ENCODE assay signal across 1 cellular context in the genomic region with DNA sequence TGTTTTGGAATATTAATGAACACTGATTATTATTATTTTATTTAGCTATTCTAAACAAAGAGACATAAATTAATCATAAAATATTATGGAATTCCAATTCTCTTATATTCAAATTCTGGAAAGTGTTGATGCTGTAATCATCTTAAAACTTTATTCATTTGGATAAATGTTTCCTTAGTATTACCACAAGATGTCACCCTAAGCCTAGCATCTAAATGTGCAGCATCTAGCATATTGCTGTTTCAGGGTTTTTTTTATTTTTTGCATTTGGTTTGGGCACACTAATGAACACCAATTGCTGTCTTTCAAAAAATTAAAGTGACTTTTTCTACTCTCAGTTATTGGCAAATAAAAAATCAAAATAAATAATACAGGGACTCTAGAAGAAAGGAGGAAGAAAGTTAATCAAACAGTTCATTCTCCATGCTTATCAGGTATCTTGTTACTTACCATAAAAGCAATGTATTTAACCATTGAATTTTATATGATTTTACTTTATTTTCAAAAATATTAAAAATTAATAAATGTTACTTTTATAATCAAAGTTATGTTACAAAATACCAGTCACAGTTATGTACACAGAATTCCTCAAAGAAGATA.
TF ChIP-seq lines count a peak whose summit lies in the region.

No MANE protein-coding gene starts in this region.

TF ChIP-seq in K562, 482 proteins besides CTCF, POLR2A, EP300 and RAD21 (continued from another document):
- TF ChIP-seq, protein P1, sequence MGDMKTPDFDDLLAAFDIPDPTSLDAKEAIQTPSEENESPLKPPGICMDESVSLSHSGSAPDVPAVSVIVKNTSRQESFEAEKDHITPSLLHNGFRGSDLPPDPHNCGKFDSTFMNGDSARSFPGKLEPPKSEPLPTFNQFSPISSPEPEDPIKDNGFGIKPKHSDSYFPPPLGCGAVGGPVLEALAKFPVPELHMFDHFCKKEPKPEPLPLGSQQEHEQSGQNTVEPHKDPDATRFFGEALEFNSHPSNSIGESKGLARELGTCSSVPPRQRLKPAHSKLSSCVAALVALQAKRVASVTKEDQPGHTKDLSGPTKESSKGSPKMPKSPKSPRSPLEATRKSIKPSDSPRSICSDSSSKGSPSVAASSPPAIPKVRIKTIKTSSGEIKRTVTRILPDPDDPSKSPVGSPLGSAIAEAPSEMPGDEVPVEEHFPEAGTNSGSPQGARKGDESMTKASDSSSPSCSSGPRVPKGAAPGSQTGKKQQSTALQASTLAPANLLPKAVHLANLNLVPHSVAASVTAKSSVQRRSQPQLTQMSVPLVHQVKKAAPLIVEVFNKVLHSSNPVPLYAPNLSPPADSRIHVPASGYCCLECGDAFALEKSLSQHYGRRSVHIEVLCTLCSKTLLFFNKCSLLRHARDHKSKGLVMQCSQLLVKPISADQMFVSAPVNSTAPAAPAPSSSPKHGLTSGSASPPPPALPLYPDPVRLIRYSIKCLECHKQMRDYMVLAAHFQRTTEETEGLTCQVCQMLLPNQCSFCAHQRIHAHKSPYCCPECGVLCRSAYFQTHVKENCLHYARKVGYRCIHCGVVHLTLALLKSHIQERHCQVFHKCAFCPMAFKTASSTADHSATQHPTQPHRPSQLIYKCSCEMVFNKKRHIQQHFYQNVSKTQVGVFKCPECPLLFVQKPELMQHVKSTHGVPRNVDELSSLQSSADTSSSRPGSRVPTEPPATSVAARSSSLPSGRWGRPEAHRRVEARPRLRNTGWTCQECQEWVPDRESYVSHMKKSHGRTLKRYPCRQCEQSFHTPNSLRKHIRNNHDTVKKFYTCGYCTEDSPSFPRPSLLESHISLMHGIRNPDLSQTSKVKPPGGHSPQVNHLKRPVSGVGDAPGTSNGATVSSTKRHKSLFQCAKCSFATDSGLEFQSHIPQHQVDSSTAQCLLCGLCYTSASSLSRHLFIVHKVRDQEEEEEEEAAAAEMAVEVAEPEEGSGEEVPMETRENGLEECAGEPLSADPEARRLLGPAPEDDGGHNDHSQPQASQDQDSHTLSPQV (IDR thresholded peaks at IDR 0.05): 0 out of 2 replicates have a peak, but pooled peaks have one; percentile 21
- TF ChIP-seq, protein P2, sequence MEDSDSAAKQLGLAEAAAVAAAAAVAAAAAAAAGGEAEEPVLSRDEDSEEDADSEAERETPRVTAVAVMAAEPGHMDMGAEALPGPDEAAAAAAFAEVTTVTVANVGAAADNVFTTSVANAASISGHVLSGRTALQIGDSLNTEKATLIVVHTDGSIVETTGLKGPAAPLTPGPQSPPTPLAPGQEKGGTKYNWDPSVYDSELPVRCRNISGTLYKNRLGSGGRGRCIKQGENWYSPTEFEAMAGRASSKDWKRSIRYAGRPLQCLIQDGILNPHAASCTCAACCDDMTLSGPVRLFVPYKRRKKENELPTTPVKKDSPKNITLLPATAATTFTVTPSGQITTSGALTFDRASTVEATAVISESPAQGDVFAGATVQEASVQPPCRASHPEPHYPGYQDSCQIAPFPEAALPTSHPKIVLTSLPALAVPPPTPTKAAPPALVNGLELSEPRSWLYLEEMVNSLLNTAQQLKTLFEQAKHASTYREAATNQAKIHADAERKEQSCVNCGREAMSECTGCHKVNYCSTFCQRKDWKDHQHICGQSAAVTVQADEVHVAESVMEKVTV (CRISPR knock-in tag; IDR thresholded peaks at IDR 0.05): peak; percentile 95
